ENCODE assay signal across 1 cellular context in genomic region chr9:79580065-79580464, GRCh38.
TF ChIP-seq lines count a peak whose summit lies in the region.

No MANE protein-coding gene starts in this region.

TF ChIP-seq in neural cell, 6 proteins besides CTCF, POLR2A, EP300 and RAD21:
- no peak for TF ChIP-seq EZH2 (IDR thresholded peaks at IDR 0.05; ENCODE audit: borderline replicate concordance, insufficient read depth, low read length, poor library complexity, severe bottlenecking)
- peak; percentile 39 for TF ChIP-seq POLR2AphosphoS5 (IDR thresholded peaks at IDR 0.05)
- no peak for TF ChIP-seq REST (IDR thresholded peaks at IDR 0.05; ENCODE audit: borderline replicate concordance)
- TF ChIP-seq TAF1 (IDR thresholded peaks at IDR 0.05; ENCODE audit: low read depth) = no peak
- TF ChIP-seq SMC3 (conservative IDR thresholded peaks at IDR 0.05; ENCODE audit: poor library complexity) = peak; percentile 11
- TF ChIP-seq MXI1 (conservative IDR thresholded peaks at IDR 0.05; ENCODE audit: poor library complexity, severe bottlenecking) = no peak
